Comparison of ENCODE assay signal across 19 cellular contexts in the genomic region with DNA sequence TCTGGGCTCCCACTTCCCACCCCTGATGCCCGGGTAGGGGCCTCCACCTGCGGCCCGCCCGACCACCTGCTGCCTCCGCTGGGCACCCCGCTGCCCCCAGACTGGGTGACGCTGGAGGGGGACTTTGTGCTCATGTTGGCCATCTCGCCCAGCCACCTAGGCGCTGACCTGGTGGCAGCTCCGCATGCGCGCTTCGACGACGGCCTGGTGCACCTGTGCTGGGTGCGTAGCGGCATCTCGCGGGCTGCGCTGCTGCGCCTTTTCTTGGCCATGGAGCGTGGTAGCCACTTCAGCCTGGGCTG. TPM values are rescaled to one million over a fixed set of nuclear protein-coding genes. Genes with fewer than 3 reads are reported as not detected.
DNase-seq lines count a peak whose midpoint lies in the region; ATAC-seq and TF ChIP-seq lines count a peak whose summit lies in the region.
"Had no signal": no experiment of that assay in that cellular context is flagged by ENCODE, and none has a peak within 500 bp of the region (broad histone marks: within the 10 kb centered on the region; RNA-seq: fewer than 3 reads in every experiment).

No MANE protein-coding gene starts in this region.

- H3K27me3 ChIP-seq in right atrium auricular region (no peaks in the 10 kb centered on the region), heart left ventricle (no peaks in the 10 kb centered on the region), esophagus squamous epithelium (no peaks in the 10 kb centered on the region), rectal smooth muscle tissue (ENCODE audit: control insufficient read depth, insufficient read depth, low read length) (no peaks in the 10 kb centered on the region), Karpas-422 (ENCODE audit: low read length) (no peaks in the 10 kb centered on the region)
- H3K27me3 ChIP-seq: hepatocyte, pancreas, SJCRH30, thyroid gland had no signal

- H2AFZ ChIP-seq in Karpas-422 (ENCODE audit: low read length): no peak overlapping the region
- H2AFZ ChIP-seq: hepatocyte had no signal

- H4K20me1 ChIP-seq in Karpas-422 (ENCODE audit: insufficient read depth, low read depth, low read length): peaks cover 13% of the 10 kb centered on the region

- TF ChIP-seq CTCF in right atrium auricular region (IDR thresholded peaks at IDR 0.05) (no peak), heart left ventricle (IDR thresholded peaks at IDR 0.05) (no peak), esophagus squamous epithelium (IDR thresholded peaks at IDR 0.05) (no peak)

- H3K4me1 ChIP-seq in right atrium auricular region: peaks cover 0 to 60% of the 10 kb centered on the region in 2 donors
- H3K4me1 ChIP-seq in heart left ventricle: peaks cover 17 to 58% (median 50%) of the 10 kb centered on the region in 12 donors
- peaks cover 42 to 91% (median 50%) of the 10 kb centered on the region in 3 donors for H3K4me1 ChIP-seq in esophagus squamous epithelium
- H3K4me1 ChIP-seq in rectal smooth muscle tissue (ENCODE audit: control insufficient read depth, insufficient read depth, low read length): peaks cover 31% of the 10 kb centered on the region
- peaks cover 22% of the 10 kb centered on the region for H3K4me1 ChIP-seq in Karpas-422 (ENCODE audit: low read length)

- peaks cover 7% of the 10 kb centered on the region for H3K36me3 ChIP-seq in right atrium auricular region
- H3K36me3 ChIP-seq in heart left ventricle: peaks cover 0 to 53% (median 7%) of the 10 kb centered on the region in 9 donors
- H3K36me3 ChIP-seq in esophagus squamous epithelium: peaks cover 0 to 57% (median 0%) of the 10 kb centered on the region in 3 donors
- peaks cover 16% of the 10 kb centered on the region for H3K36me3 ChIP-seq in rectal smooth muscle tissue (ENCODE audit: control insufficient read depth, insufficient read depth, low read length)
- H3K36me3 ChIP-seq in Karpas-422 (ENCODE audit: insufficient read depth, low read length): peaks cover 14% of the 10 kb centered on the region

- H3K27ac ChIP-seq in right atrium auricular region (peak overlapping the region; percentile 80 to 89), heart left ventricle (peak overlapping the region in 6 of 12 donors; percentile 0 to 88 (median 85)), esophagus squamous epithelium (peak overlapping the region; percentile 52 to 98 (median 84)), rectal smooth muscle tissue (ENCODE audit: low read depth, low read length) (peak overlapping the region; percentile 74), Karpas-422 (ENCODE audit: low read length) (no peak overlapping the region)
- H3K27ac ChIP-seq: pancreas, SJCRH30 had no signal

- H3K9ac ChIP-seq in rectal smooth muscle tissue (ENCODE audit: low read length): no peak overlapping the region
- H3K9ac ChIP-seq in Karpas-422 (ENCODE audit: low read length): no peak overlapping the region

- H3K79me2 ChIP-seq in Karpas-422 (ENCODE audit: low read length): peaks cover 18% of the 10 kb centered on the region

- WGBS in heart left ventricle, 4 donors: 86 to 92% (median 89%) methylated on average over 18 to 22 of the region's 22 CpGs
- WGBS in esophagus squamous epithelium, 2 donors: 87 to 100% methylated on average over 1 to 14 of the region's 22 CpGs

- DNase-seq in right atrium auricular region (ENCODE audit: low spot score): no peak
- DNase-seq in heart left ventricle: no peak
- no peak for DNase-seq in esophagus squamous epithelium (lab: John Stamatoyannopoulos, UW)
- DNase-seq in Karpas-422: no peak
- no peak for DNase-seq in HCEC 1CT
- DNase-seq in NCI-H748 (lab: John Stamatoyannopoulos, UW; ENCODE audit: unreplicated experiment): no peak
- DNase-seq: activated CD4-positive, CD25-positive, alpha-beta regulatory T cell; CD4-positive, CD25-positive, alpha-beta regulatory T cell; effector CD4-positive, alpha-beta T cell; NCI-H2029; NCI-H510A treated with DMSO at 0.1 percent for 48 hours; SJCRH30 had no signal

- H3K4me3 ChIP-seq in right atrium auricular region (no peak overlapping the region), heart left ventricle (no peak overlapping the region), esophagus squamous epithelium (no peak overlapping the region), rectal smooth muscle tissue (ENCODE audit: low read length) (no peak overlapping the region), Karpas-422 (ENCODE audit: low read length) (no peak overlapping the region)
- H3K4me3 ChIP-seq: hepatocyte, pancreas, SJCRH30, skin epidermis, thyroid gland had no signal

- H3K9me2 ChIP-seq in Karpas-422 (replicated peaks; ENCODE audit: insufficient read depth, low read length): no peaks in the 10 kb centered on the region

- H3K9me3 ChIP-seq in right atrium auricular region (no peaks in the 10 kb centered on the region), heart left ventricle (no peaks in the 10 kb centered on the region), esophagus squamous epithelium (no peaks in the 10 kb centered on the region), Karpas-422 (ENCODE audit: low read length) (no peaks in the 10 kb centered on the region)
- H3K9me3 ChIP-seq: pancreas, SJCRH30, thyroid gland had no signal

- TF ChIP-seq POLR2A in heart left ventricle (IDR thresholded peaks at IDR 0.05): no peak
- no peak for TF ChIP-seq POLR2A in esophagus squamous epithelium (IDR thresholded peaks at IDR 0.05)

- H3K4me2 ChIP-seq in Karpas-422 (ENCODE audit: low read depth, low read length, poor library complexity, severe bottlenecking): no peak overlapping the region

- intact Hi-C loops in heart left ventricle (cut with DNase I): loop anchor here in 2 of 10 donors (5.0 to 10.0 kb wide), 2 partner anchors 882 to 1016 kb away; a partner anchor contains a TSS
- intact Hi-C loops in esophagus squamous epithelium (cut with DNase I): no loop called here

- no peak for ATAC-seq in heart left ventricle
- ATAC-seq in GM21390 (IDR thresholded peaks at IDR 0.05; ENCODE audit: unreplicated experiment): no peak
- ATAC-seq: activated naive CD8-positive, alpha-beta T cell treated with anti-CD3 and anti-CD28 coated beads, Interleukin-2, amount 50 U/mL, for 24 hours; pancreas had no signal

RNA-seq across cellular contexts. Expression of a gene that starts 7.9 kb away (rescaled TPM):
- total RNA-seq in right atrium auricular region (1 to 10 TPM; 2.8 to 5.9 TPM), heart left ventricle (10 to 100 TPM in 5 of 9 donors, 1 to 10 TPM in 4; 1.4 to 34.2 (median 12.5) TPM), esophagus squamous epithelium (10 to 100 TPM in 3 of 4 donors, 1 to 10 TPM in 1; 4.2 to 16.2 (median 11.7) TPM)
- polyA plus RNA-seq in heart left ventricle: 10 to 100 TPM in 1 of 2 donors, 1 to 10 TPM in 1; 3.9 to 11.6 TPM
- 8.5 and 16.4 TPM in 2 replicates for total RNA-seq in Karpas-422 (2014; rRNA removed; shearing (Covaris generic); ENCODE audit: low replicate concordance)

RNA-seq across cellular contexts. Expression of a gene that starts 9.9 kb away (rescaled TPM):
- total RNA-seq in right atrium auricular region (1 to 10 TPM; 6.2 to 8.0 TPM), heart left ventricle (10 to 100 TPM in 2 of 9 donors, 1 to 10 TPM in 7; 5.6 to 13.1 (median 8.6) TPM), esophagus squamous epithelium (10 to 100 TPM in 2 of 4 donors, 1 to 10 TPM in 2; 7.0 to 10.9 (median 9.7) TPM)
- polyA plus RNA-seq in heart left ventricle: 10 to 100 TPM; 10.3 to 11.0 TPM
- 23.0 and 30.6 TPM in 2 replicates for total RNA-seq in Karpas-422 (2014; rRNA removed; shearing (Covaris generic); ENCODE audit: low replicate concordance)

RNA-seq across cellular contexts. Expression of a gene that starts 10.3 kb away (rescaled TPM):
- total RNA-seq in right atrium auricular region: 1,000 to 10,000 TPM in 1 of 2 donors, 100 to 1,000 TPM in 1; 846 to 1,334 TPM
- 100 to 1,000 TPM; 470 to 877 (median 692) TPM for total RNA-seq in heart left ventricle
- 1,000 to 10,000 TPM; 1,040 to 1,773 TPM for polyA plus RNA-seq in heart left ventricle
- 1,000 to 10,000 TPM; 1,870 to 2,808 (median 2,491) TPM for total RNA-seq in esophagus squamous epithelium
- 3,031 and 4,148 TPM in 2 replicates for total RNA-seq in Karpas-422 (2014; rRNA removed; shearing (Covaris generic); ENCODE audit: low replicate concordance)

RNA-seq across cellular contexts. Expression of a gene that starts 14.4 kb away (rescaled TPM):
- not detected for total RNA-seq in right atrium auricular region
- not detected for total RNA-seq in heart left ventricle
- polyA plus RNA-seq in heart left ventricle: under 1 TPM in 1 of 2 donors, not detected in 1; 0.14 TPM
- total RNA-seq in esophagus squamous epithelium: 10 to 100 TPM in 1 of 4 donors, 1 to 10 TPM in 3; 3.1 to 12.3 (median 8.6) TPM
- total RNA-seq in Karpas-422 (2014; rRNA removed; shearing (Covaris generic); ENCODE audit: low replicate concordance): 1.0 and 1.2 TPM in 2 replicates
- total RNA-seq: thyroid gland had no signal

RNA-seq across cellular contexts. Expression of a gene that starts 16.7 kb away (rescaled TPM):
- total RNA-seq in right atrium auricular region: 10 to 100 TPM in 1 of 2 donors, 1 to 10 TPM in 1; 3.4 to 13.3 TPM
- 10 to 100 TPM in 1 of 9 donors, 1 to 10 TPM in 8; 2.2 to 14.6 (median 5.8) TPM for total RNA-seq in heart left ventricle
- polyA plus RNA-seq in heart left ventricle: 10 to 100 TPM in 1 of 2 donors, 1 to 10 TPM in 1; 3.4 to 14.8 TPM
- total RNA-seq in esophagus squamous epithelium: 1 to 10 TPM; 1.4 to 6.9 (median 5.2) TPM
- not detected in 2 replicates for total RNA-seq in Karpas-422 (2014; rRNA removed; shearing (Covaris generic); ENCODE audit: low replicate concordance)
